16 cellular contexts compared by ENCODE assay signal in the genomic region with DNA sequence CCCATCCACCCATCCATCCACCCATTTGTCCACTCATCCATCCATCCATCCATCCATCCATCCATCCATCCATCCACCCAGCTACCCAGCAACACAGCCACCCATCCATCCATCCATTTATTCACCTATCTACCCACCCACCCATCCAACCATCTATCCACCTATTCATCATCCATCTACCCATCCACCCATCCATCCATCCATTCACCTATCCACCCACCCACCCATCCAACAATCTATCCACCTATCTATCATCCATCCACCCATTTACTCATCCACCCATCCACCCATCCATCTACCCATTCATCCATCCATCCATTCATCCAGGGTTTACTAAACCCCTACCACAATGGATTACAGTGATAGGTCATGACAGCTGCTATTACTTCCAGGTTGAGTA. TPM values are rescaled to one million over a fixed set of nuclear protein-coding genes. Genes with fewer than 3 reads are reported as not detected.
DNase-seq lines count a peak whose midpoint lies in the region; ATAC-seq, FAIRE-seq and TF ChIP-seq lines count a peak whose summit lies in the region.
"Had no signal": no experiment of that assay in that cellular context is flagged by ENCODE, and none has a peak within 500 bp of the region (broad histone marks: within the 10 kb centered on the region; RNA-seq: fewer than 3 reads in every experiment).

No MANE protein-coding gene starts in this region.

- H3K9me3 Mint-ChIP-seq in T-helper 1 cell treated with Interleukin-12 subunit alpha and Interleukin-12 subunit beta and Interleukin-4 antibody, amounts not matched to agents 30 μg/mL and 1 μg/mL, for 36 hours: no peaks in the 10 kb centered on the region
- no peaks in the 10 kb centered on the region for H3K9me3 Mint-ChIP-seq in type B pancreatic cell
- H3K9me3 Mint-ChIP-seq: CD8-positive, alpha-beta T cell had no signal

- no peak overlapping the region for H3K4me2 ChIP-seq in H1 (ENCODE audit: insufficient read depth in 1 of 2, low read depth in 2 of 2, low read length in 2 of 2)

- H3K27me3 Mint-ChIP-seq in T-helper 1 cell treated with Interleukin-12 subunit alpha and Interleukin-12 subunit beta and Interleukin-4 antibody, amounts not matched to agents 30 μg/mL and 1 μg/mL, for 36 hours (ENCODE audit: low read depth): no peaks in the 10 kb centered on the region
- H3K27me3 Mint-ChIP-seq in type B pancreatic cell: no peaks in the 10 kb centered on the region

- no peak overlapping the region for H3K4ac ChIP-seq in H1 (replicated peaks; ENCODE audit: insufficient read length, low read depth, low read length)

- H3K27me3 ChIP-seq in H1 (replicated peaks in 1 of 4; ENCODE audit: control insufficient read depth in 3 of 4, extremely low read depth in 1 of 4, insufficient read depth in 3 of 4, low read length in 3 of 4) (no peaks in the 10 kb centered on the region), neutrophil (no peaks in the 10 kb centered on the region)

- FAIRE-seq in HTR-8/SVneo (lab: Jason Lieb, UNC) (peak; percentile 26), H1 (lab: Jason Lieb, UNC) (no peak)

- no peak for ATAC-seq in activated CD4-positive, CD25-positive, alpha-beta regulatory T cell treated with anti-CD3 and anti-CD28 coated beads, Interleukin-2, amount 50 U/mL, for 24 hours
- ATAC-seq: CD8-positive, alpha-beta T cell had no signal

- no peak overlapping the region for H3K9ac ChIP-seq in H1 (replicated peaks in 1 of 4; ENCODE audit: extremely low read depth in 1 of 4, low read depth in 3 of 4, low read length in 3 of 4)
- H3K9ac ChIP-seq: GM23248 had no signal

- H3K27ac ChIP-seq in H1 (ENCODE audit: low read depth, low read length) (no peak overlapping the region), neutrophil (peak overlapping the region; percentile 96)
- H3K27ac ChIP-seq: 22Rv1, GM23248 had no signal

- H2BK12ac ChIP-seq in H1 (ENCODE audit: low read depth, low read length): no peak overlapping the region

- H3K4me3 ChIP-seq in H1 (ENCODE audit: extremely low read depth in 1 of 4, insufficient read depth in 2 of 4, low read depth in 3 of 4, low read length in 4 of 4) (no peak overlapping the region), neutrophil (ENCODE audit: low read depth in 1 of 2, low read length in 1 of 2) (no peak overlapping the region)
- H3K4me3 ChIP-seq: GM23248 had no signal

- H3K4me1 Mint-ChIP-seq in T-helper 1 cell treated with Interleukin-12 subunit alpha and Interleukin-12 subunit beta and Interleukin-4 antibody, amounts not matched to agents 30 μg/mL and 1 μg/mL, for 36 hours (ENCODE audit: low read depth): peaks cover 26% of the 10 kb centered on the region
- no peaks in the 10 kb centered on the region for H3K4me1 Mint-ChIP-seq in type B pancreatic cell (ENCODE audit: unreplicated experiment)

- H3K9me3 ChIP-seq in H1 (ENCODE audit: insufficient read depth in 2 of 2, low read depth in 1 of 2, low read length in 1 of 2) (no peaks in the 10 kb centered on the region), neutrophil (no peaks in the 10 kb centered on the region)

- H2AFZ ChIP-seq in H1 (ENCODE audit: low read length): no peak overlapping the region
- H2AFZ ChIP-seq: GM23248 had no signal

- H2BK120ac ChIP-seq in H1 (replicated peaks; ENCODE audit: low read depth, low read length): no peak overlapping the region

- H3K36me3 Mint-ChIP-seq in T-helper 1 cell treated with Interleukin-12 subunit alpha and Interleukin-12 subunit beta and Interleukin-4 antibody, amounts not matched to agents 30 μg/mL and 1 μg/mL, for 36 hours (ENCODE audit: low read depth): peaks cover 72% of the 10 kb centered on the region
- H3K36me3 Mint-ChIP-seq in type B pancreatic cell: peaks cover 15% of the 10 kb centered on the region

- no peak for TF ChIP-seq RAD21 in H1 (IDR thresholded peaks at IDR 0.05 in 1 of 2, conservative IDR thresholded peaks at IDR 0.05 in 1 of 2; ENCODE audit: low read depth in 2 of 2, low read length in 2 of 2)

- no peak overlapping the region for H4K91ac ChIP-seq in H1 (replicated peaks; ENCODE audit: insufficient read length, low read length)

- H2BK15ac ChIP-seq in H1 (ENCODE audit: low read length): no peak overlapping the region

- TF ChIP-seq CTCF in H1 (IDR thresholded peaks at IDR 0.05; ENCODE audit: control extremely low read depth in 1 of 3, insufficient read depth in 1 of 3, low read depth in 1 of 3, low read length in 3 of 3) (no peak), neutrophil (IDR thresholded peaks at IDR 0.05) (no peak), type B pancreatic cell (conservative IDR thresholded peaks at IDR 0.05) (no peak)

- H3K36me3 ChIP-seq in H1 (ENCODE audit: control insufficient read depth in 2 of 4, insufficient read depth in 4 of 4, low read length in 3 of 4) (peaks cover 3 to 21% (median 5%) of the 10 kb centered on the region in 4 experiments; a peak in 7 of 8 replicates), neutrophil (peaks cover 77% of the 10 kb centered on the region)

- no peaks in the 10 kb centered on the region for H3K79me1 ChIP-seq in H1 (ENCODE audit: low read depth, low read length)

- H3K23ac ChIP-seq in H1 (ENCODE audit: insufficient read length): no peak overlapping the region

- H3K56ac ChIP-seq in H1 (replicated peaks; ENCODE audit: insufficient read length, low read depth, low read length): peak overlapping the region; percentile 74

- CTCF ChIA-PET in H1 (lab: Charles Lee; ENCODE audit: partially characterized antibody): interaction anchor here (1.0 kb wide), 2 partner anchors 13 to 118 kb away, joined by 3 to 5 read pairs; no protein-coding TSS in a partner anchor

- no peak overlapping the region for H4K5ac ChIP-seq in H1 (ENCODE audit: insufficient read length, low read depth, low read length)

- H4K20me1 ChIP-seq in H1 (replicated peaks in 1 of 2; ENCODE audit: control insufficient read depth in 1 of 2, insufficient read depth in 2 of 2, low read length in 2 of 2): peaks cover 0 to 2% of the 10 kb centered on the region in 2 experiments

- H3K4me3 Mint-ChIP-seq in T-helper 1 cell treated with Interleukin-12 subunit alpha and Interleukin-12 subunit beta and Interleukin-4 antibody, amounts not matched to agents 30 μg/mL and 1 μg/mL, for 36 hours: no peak overlapping the region
- H3K4me3 Mint-ChIP-seq in type B pancreatic cell: no peak overlapping the region
- H3K4me3 Mint-ChIP-seq: CD14-positive monocyte; CD8-positive, alpha-beta T cell had no signal

- no peak for TF ChIP-seq EP300 in H1 (IDR thresholded peaks at IDR 0.05; ENCODE audit: borderline replicate concordance in 1 of 2, low read depth in 2 of 2, low read length in 2 of 2)

- H3K79me2 ChIP-seq in H1 (ENCODE audit: control insufficient read depth in 1 of 2, insufficient read depth in 2 of 2, low read length in 2 of 2): no peaks in the 10 kb centered on the region

- H3K4me1 ChIP-seq in H1 (replicated peaks in 1 of 4; ENCODE audit: control insufficient read depth in 3 of 4, insufficient read depth in 4 of 4, low read length in 3 of 4) (no peaks in the 10 kb centered on the region; a peak in 1 of 7 replicates), neutrophil (ENCODE audit: control insufficient read depth in 1 of 2, insufficient read depth in 1 of 2, low read depth in 1 of 2, low read length in 1 of 2) (peaks cover 72 to 81% of the 10 kb centered on the region in 2 experiments)

- no peak overlapping the region for H3K14ac ChIP-seq in H1 (ENCODE audit: insufficient read length)

- H3K18ac ChIP-seq in H1 (ENCODE audit: extremely low read depth, low read length): no peak overlapping the region

- H2AK5ac ChIP-seq in H1 (ENCODE audit: low read depth, low read length): no peak overlapping the region

- peaks cover 5% of the 10 kb centered on the region; the same call in 1 of the 2 replicates for H3K23me2 ChIP-seq in H1 (ENCODE audit: low read depth, low read length)

- TF ChIP-seq POLR2A in H1 (IDR thresholded peaks at IDR 0.05; ENCODE audit: control extremely low read depth in 1 of 2, low read depth in 2 of 2, low read length in 2 of 2): no peak

- DNase-seq in T-helper 1 cell (no peak), HTR-8/SVneo (ENCODE audit: insufficient read length, low spot score) (no peak), H1 (ENCODE audit: low read depth in 1 of 2, low spot score in 2 of 2) (no peak), cerebellar nuclear complex (lab: John Stamatoyannopoulos, UW) (no peak), type B pancreatic cell (ENCODE audit: extremely low spot score, unreplicated experiment) (no peak)
- DNase-seq: CD8-positive, alpha-beta T cell; COR-L47; DND-41; GDM1; GM23248; H7 had no signal

- H2BK20ac ChIP-seq in H1 (ENCODE audit: low read length): no peak overlapping the region

- H3K27ac Mint-ChIP-seq in T-helper 1 cell treated with Interleukin-12 subunit alpha and Interleukin-12 subunit beta and Interleukin-4 antibody, amounts not matched to agents 30 μg/mL and 1 μg/mL, for 36 hours: peak overlapping the region; percentile 37
- no peak overlapping the region for H3K27ac Mint-ChIP-seq in type B pancreatic cell
- H3K27ac Mint-ChIP-seq: CD8-positive, alpha-beta T cell had no signal

- no peak overlapping the region for H2BK5ac ChIP-seq in H1 (ENCODE audit: low read depth, low read length)

- POLR2A ChIA-PET in H1 (lab: Charles Lee; ENCODE audit: partially characterized antibody): interaction anchor here (1.2 kb wide), 1 partner anchor 8 kb away, joined by 3 read pairs; no protein-coding TSS in a partner anchor

- no peak overlapping the region for H4K8ac ChIP-seq in H1 (ENCODE audit: extremely low read depth, insufficient read depth, low read length)

TF ChIP-seq in H1, 55 proteins besides CTCF, POLR2A, EP300 and RAD21:
- TF ChIP-seq KDM5A (IDR thresholded peaks at IDR 0.05; ENCODE audit: low read length) (no peak), SP4 (IDR thresholded peaks at IDR 0.05; ENCODE audit: low read length) (no peak)

RNA-seq across cellular contexts. Expression of a gene that starts 7.4 kb away (rescaled TPM):
- total RNA-seq in H1 (2021; fragmentation: NEBNext Ultra II Directional; extraction: Animal tissue kit (Norgen Biotek cat#: 25700)): 17.3 and 20.0 TPM in 2 replicates
- 6.1 and 8.1 TPM in 2 replicates for polyA plus RNA-seq in H1 (2011; rRNA removed)
- 10.5 TPM for polyA plus RNA-seq in H1 (2011; cell fraction: cytosol; rRNA removed)
- polyA plus RNA-seq in H1 (2011; cell fraction: nucleus; rRNA removed): 6.2 TPM
- 10.7 to 16.0 TPM (median 12.9 TPM) in 4 replicates for polyA plus RNA-seq in H1 (2012, experiment 1 of 2)
- 4.4 TPM for polyA plus RNA-seq in H1 (2012, experiment 2 of 2)
- polyA plus RNA-seq in H1 (2013, experiment 1 of 2): 11.4 TPM
- 11.6 TPM for polyA plus RNA-seq in H1 (2013, experiment 2 of 2)
- polyA minus RNA-seq in H1 (2011; rRNA and poly(A)+ RNA removed): 6.2 and 8.8 TPM in 2 replicates
- polyA minus RNA-seq in H1 (2011; cell fraction: cytosol; rRNA and poly(A)+ RNA removed): 8.2 TPM
- polyA minus RNA-seq in H1 (2011; cell fraction: nucleus; rRNA and poly(A)+ RNA removed): 8.8 TPM
- total RNA-seq in type B pancreatic cell (ENCODE audit: low replicate concordance): 31.2 and 52.0 TPM in 2 replicates
